ENCODE assay signal across 8 cellular contexts in genomic region chr3:115790759-115791158, GRCh38.
DNase-seq lines count a peak whose midpoint lies in the region; ATAC-seq, FAIRE-seq and TF ChIP-seq lines count a peak whose summit lies in the region.

No MANE protein-coding gene starts in this region.

- TF ChIP-seq CTCF in BJ (IDR thresholded peaks at IDR 0.05; ENCODE audit: insufficient read depth, low read depth, low read length) (no peak), endothelial cell of umbilical vein (IDR thresholded peaks at IDR 0.05; ENCODE audit: extremely low read depth in 1 of 2, insufficient read depth in 1 of 2, low read depth in 1 of 2, low read length in 2 of 2) (no peak), right atrium auricular region (IDR thresholded peaks at IDR 0.05) (no peak)

- peak; percentile 62 for ATAC-seq in HG02885 (IDR thresholded peaks at IDR 0.05; ENCODE audit: poor library complexity, unreplicated experiment)

- no peaks in the 10 kb centered on the region for H3K9me1 ChIP-seq in endothelial cell of umbilical vein (replicated peaks; ENCODE audit: control insufficient read depth, extremely low read depth, insufficient read depth, low read length)

- TF ChIP-seq POLR2A in endothelial cell of umbilical vein (IDR thresholded peaks at IDR 0.05; ENCODE audit: low read depth, low read length) = no peak

- FAIRE-seq in endothelial cell of umbilical vein (lab: Jason Lieb, UNC) = peak; percentile 88

- POLR2A ChIA-PET in BJ (lab: Charles Lee) = no interaction called here
- POLR2A ChIA-PET in endothelial cell of umbilical vein (lab: Charles Lee) = no interaction called here

- BruUV-seq in endothelial cell of umbilical vein (replicated peaks; lab: Mats Ljungman, UMichigan) = no TSS peak

- DNase-seq in BJ (ENCODE audit: low read depth) = peak; percentile 82
- peak; percentile 64 to 71 for DNase-seq in activated CD4-positive, alpha-beta T cell treated with anti-CD3 and anti-CD28 coated beads for 4 hours
- DNase-seq in endothelial cell of umbilical vein (ENCODE audit: low read depth, low spot score) = peak; percentile 75
- peak; percentile 35 to 62 for DNase-seq in stimulated activated CD4-positive, alpha-beta T cell treated with anti-CD3 and anti-CD28 coated beads, Interleukin-2, amount 100 ng/mL, for 24 hours
- DNase-seq in substantia nigra (lab: John Stamatoyannopoulos, UW) = no peak
- no peak for DNase-seq in anterior cingulate cortex (lab: John Stamatoyannopoulos, UW)
- DNase-seq in right atrium auricular region (ENCODE audit: low spot score) = no peak

- peak overlapping the region; percentile 82 for H2AFZ ChIP-seq in endothelial cell of umbilical vein (ENCODE audit: low read depth, low read length)

- dilution Hi-C loops in endothelial cell of umbilical vein (cut with MboI; ENCODE audit: extremely low pct_ligation_motif_present, low sequenced_read_pairs) = no loop called here

- no peaks in the 10 kb centered on the region for H3K79me2 ChIP-seq in endothelial cell of umbilical vein (ENCODE audit: control insufficient read depth, insufficient read depth, low read length)

- intact Hi-C loops in endothelial cell of umbilical vein (cut with micrococcal nuclease) = no loop called here

- H3K9me3 ChIP-seq in endothelial cell of umbilical vein (replicated peaks; ENCODE audit: control insufficient read depth, insufficient read depth, low read length) (no peaks in the 10 kb centered on the region), right atrium auricular region (no peaks in the 10 kb centered on the region)

- H3K27ac ChIP-seq in endothelial cell of umbilical vein (ENCODE audit: insufficient read depth, low read depth, low read length) (peak overlapping the region; percentile 55), substantia nigra (ENCODE audit: low read depth, low read length, poor library complexity, severe bottlenecking) (no peak overlapping the region), right atrium auricular region (no peak overlapping the region)

- H4K20me1 ChIP-seq in endothelial cell of umbilical vein (replicated peaks; ENCODE audit: control insufficient read depth, extremely low read depth, insufficient read depth, low read length) = no peaks in the 10 kb centered on the region

- H3K4me2 ChIP-seq in endothelial cell of umbilical vein (ENCODE audit: insufficient read depth, low read length) = peak overlapping the region; percentile 48

- no peaks in the 10 kb centered on the region for H3K36me3 ChIP-seq in BJ (ENCODE audit: control insufficient read depth, insufficient read depth, low read length)
- H3K36me3 ChIP-seq in endothelial cell of umbilical vein (ENCODE audit: control insufficient read depth in 2 of 2, extremely low read depth in 1 of 2, insufficient read depth in 2 of 2, low read length in 2 of 2) = no peaks in the 10 kb centered on the region
- no peaks in the 10 kb centered on the region for H3K36me3 ChIP-seq in right atrium auricular region

- CTCF ChIA-PET in BJ (lab: Yijun Ruan, JAX) (interaction anchor here (1.2 to 1.3 kb wide), 3 partner anchors 13 to 572 kb away, joined by 3 to 4 read pairs (median 4); no protein-coding TSS in a partner anchor), endothelial cell of umbilical vein (lab: Charles Lee) (no interaction called here)

- H3K4me1 ChIP-seq in endothelial cell of umbilical vein (ENCODE audit: control insufficient read depth, extremely low read depth, insufficient read depth, low read length) = peaks cover 7% of the 10 kb centered on the region
- no peaks in the 10 kb centered on the region for H3K4me1 ChIP-seq in right atrium auricular region

- H3K27me3 ChIP-seq in BJ (ENCODE audit: control insufficient read depth, insufficient read depth, low read length) (no peaks in the 10 kb centered on the region), endothelial cell of umbilical vein (ENCODE audit: control insufficient read depth in 2 of 2, insufficient read depth in 2 of 2, low read length in 2 of 2) (peaks cover 0 to 2% of the 10 kb centered on the region in 2 experiments), right atrium auricular region (no peaks in the 10 kb centered on the region)

- H3K4me3 ChIP-seq in BJ (ENCODE audit: low read depth, low read length) (no peak overlapping the region), endothelial cell of umbilical vein (replicated peaks in 1 of 3; ENCODE audit: insufficient read depth in 1 of 3, low read depth in 1 of 3, low read length in 3 of 3) (no peak overlapping the region), right atrium auricular region (no peak overlapping the region)

- H3K9ac ChIP-seq in endothelial cell of umbilical vein (replicated peaks; ENCODE audit: extremely low read depth, insufficient read depth, low read length) = no peak overlapping the region

TF ChIP-seq in endothelial cell of umbilical vein, 7 proteins besides CTCF, POLR2A, EP300 and RAD21:
- TF ChIP-seq MYC (IDR thresholded peaks at IDR 0.05; ENCODE audit: low read depth, low read length) (no peak), GATA2 (IDR thresholded peaks at IDR 0.05; ENCODE audit: insufficient read depth, insufficient read length, low read depth, low read length) (no peak), EZH2 (IDR thresholded peaks at IDR 0.05; ENCODE audit: borderline replicate concordance, low read depth, low read length, severe bottlenecking) (no peak), JUN (IDR thresholded peaks at IDR 0.05; ENCODE audit: borderline replicate concordance, insufficient read depth, insufficient read length, low read depth) (peak; percentile 99), FOS (IDR thresholded peaks at IDR 0.05; ENCODE audit: borderline replicate concordance, insufficient read depth, low read length) (peak; percentile 99), POLR2AphosphoS5 (IDR thresholded peaks at IDR 0.05; ENCODE audit: insufficient read depth, low read depth, low read length) (peak; percentile 65), MAX (IDR thresholded peaks at IDR 0.05; ENCODE audit: insufficient read depth, insufficient read length) (no peak)

Comparison
In these comparisons a context has a peak if more than half of its experiments do, and no peak if none do; other contexts are left out.
1. DNase-seq: peak in BJ (single experiment), activated CD4-positive, alpha-beta T cell treated with anti-CD3 and anti-CD28 coated beads for 4 hours (2 of 2), endothelial cell of umbilical vein (single experiment) and stimulated activated CD4-positive, alpha-beta T cell treated with anti-CD3 and anti-CD28 coated beads, Interleukin-2, amount 100 ng/mL, for 24 hours (2 of 2); none in substantia nigra (0 of 49), anterior cingulate cortex (0 of 58) and right atrium auricular region (single experiment).